Comparison of ENCODE assay signal across 1 cellular context in the genomic region with DNA sequence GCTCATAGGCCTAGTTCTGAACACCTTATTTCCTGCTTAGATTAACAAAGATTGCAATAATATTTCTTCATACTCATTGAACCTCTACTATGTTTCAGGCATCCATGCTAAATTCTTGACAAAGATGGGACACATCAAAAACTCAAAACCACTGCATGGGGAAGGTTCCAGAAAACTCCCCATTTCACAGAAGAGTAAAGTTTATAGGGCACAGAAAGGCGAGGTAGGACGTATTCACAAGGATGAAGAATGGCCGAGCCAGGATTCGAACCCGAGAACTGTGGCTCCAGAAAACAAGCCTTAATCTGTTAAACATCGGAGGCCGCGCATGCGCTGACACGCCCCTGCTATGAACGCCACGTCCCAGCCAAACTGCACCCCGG.
TF ChIP-seq lines count a peak whose summit lies in the region.

No MANE protein-coding gene starts in this region.

TF ChIP-seq in GM12878, 131 proteins besides CTCF, POLR2A, EP300 and RAD21 (continues in another document):
- TF ChIP-seq NRF1 (conservative IDR thresholded peaks at IDR 0.05; ENCODE audit: low read depth, low read length), result peak; percentile 47
- TF ChIP-seq SPI1 (IDR thresholded peaks at IDR 0.05; ENCODE audit: borderline replicate concordance, insufficient read depth, low read depth, low read length), result no peak
- TF ChIP-seq JUNB (IDR thresholded peaks at IDR 0.05), result no peak
- TF ChIP-seq, protein P1, sequence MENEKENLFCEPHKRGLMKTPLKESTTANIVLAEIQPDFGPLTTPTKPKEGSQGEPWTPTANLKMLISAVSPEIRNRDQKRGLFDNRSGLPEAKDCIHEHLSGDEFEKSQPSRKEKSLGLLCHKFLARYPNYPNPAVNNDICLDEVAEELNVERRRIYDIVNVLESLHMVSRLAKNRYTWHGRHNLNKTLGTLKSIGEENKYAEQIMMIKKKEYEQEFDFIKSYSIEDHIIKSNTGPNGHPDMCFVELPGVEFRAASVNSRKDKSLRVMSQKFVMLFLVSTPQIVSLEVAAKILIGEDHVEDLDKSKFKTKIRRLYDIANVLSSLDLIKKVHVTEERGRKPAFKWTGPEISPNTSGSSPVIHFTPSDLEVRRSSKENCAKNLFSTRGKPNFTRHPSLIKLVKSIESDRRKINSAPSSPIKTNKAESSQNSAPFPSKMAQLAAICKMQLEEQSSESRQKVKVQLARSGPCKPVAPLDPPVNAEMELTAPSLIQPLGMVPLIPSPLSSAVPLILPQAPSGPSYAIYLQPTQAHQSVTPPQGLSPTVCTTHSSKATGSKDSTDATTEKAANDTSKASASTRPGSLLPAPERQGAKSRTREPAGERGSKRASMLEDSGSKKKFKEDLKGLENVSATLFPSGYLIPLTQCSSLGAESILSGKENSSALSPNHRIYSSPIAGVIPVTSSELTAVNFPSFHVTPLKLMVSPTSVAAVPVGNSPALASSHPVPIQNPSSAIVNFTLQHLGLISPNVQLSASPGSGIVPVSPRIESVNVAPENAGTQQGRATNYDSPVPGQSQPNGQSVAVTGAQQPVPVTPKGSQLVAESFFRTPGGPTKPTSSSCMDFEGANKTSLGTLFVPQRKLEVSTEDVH (IDR thresholded peaks at IDR 0.05; ENCODE audit: low read depth, partially characterized antibody), result no peak
- no peak for TF ChIP-seq WRNIP1 (IDR thresholded peaks at IDR 0.05; ENCODE audit: borderline replicate concordance, low read depth, low read length)
- no peak for TF ChIP-seq RBBP5 (conservative IDR thresholded peaks at IDR 0.05)
- TF ChIP-seq HDGF (IDR thresholded peaks at IDR 0.05), result no peak
- TF ChIP-seq SUPT20H (IDR thresholded peaks at IDR 0.05; ENCODE audit: borderline replicate concordance, control insufficient read depth, low read depth, low read length), result no peak
- no peak for TF ChIP-seq PAX5 (IDR thresholded peaks at IDR 0.05; ENCODE audit: borderline replicate concordance, low read depth, low read length)
- TF ChIP-seq, protein P2, sequence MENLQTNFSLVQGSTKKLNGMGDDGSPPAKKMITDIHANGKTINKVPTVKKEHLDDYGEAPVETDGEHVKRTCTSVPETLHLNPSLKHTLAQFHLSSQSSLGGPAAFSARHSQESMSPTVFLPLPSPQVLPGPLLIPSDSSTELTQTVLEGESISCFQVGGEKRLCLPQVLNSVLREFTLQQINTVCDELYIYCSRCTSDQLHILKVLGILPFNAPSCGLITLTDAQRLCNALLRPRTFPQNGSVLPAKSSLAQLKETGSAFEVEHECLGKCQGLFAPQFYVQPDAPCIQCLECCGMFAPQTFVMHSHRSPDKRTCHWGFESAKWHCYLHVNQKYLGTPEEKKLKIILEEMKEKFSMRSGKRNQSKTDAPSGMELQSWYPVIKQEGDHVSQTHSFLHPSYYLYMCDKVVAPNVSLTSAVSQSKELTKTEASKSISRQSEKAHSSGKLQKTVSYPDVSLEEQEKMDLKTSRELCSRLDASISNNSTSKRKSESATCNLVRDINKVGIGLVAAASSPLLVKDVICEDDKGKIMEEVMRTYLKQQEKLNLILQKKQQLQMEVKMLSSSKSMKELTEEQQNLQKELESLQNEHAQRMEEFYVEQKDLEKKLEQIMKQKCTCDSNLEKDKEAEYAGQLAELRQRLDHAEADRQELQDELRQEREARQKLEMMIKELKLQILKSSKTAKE (IDR thresholded peaks at IDR 0.05; ENCODE audit: low read depth, poor library complexity, severe bottlenecking), result peak; percentile 10
- no peak for TF ChIP-seq SREBF2 (IDR thresholded peaks at IDR 0.05; ENCODE audit: low read length)
- TF ChIP-seq, protein P3, sequence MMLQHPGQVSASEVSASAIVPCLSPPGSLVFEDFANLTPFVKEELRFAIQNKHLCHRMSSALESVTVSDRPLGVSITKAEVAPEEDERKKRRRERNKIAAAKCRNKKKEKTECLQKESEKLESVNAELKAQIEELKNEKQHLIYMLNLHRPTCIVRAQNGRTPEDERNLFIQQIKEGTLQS (IDR thresholded peaks at IDR 0.05; ENCODE audit: borderline replicate concordance, extremely low read depth, low read depth, low read length), result no peak
- TF ChIP-seq KLF5 (IDR thresholded peaks at IDR 0.05; ENCODE audit: partially characterized antibody), result no peak
- no peak for TF ChIP-seq KDM1A (IDR thresholded peaks at IDR 0.05; ENCODE audit: borderline replicate concordance)
- 0 out of 2 replicates have a peak, but pooled peaks have one; percentile 35 for TF ChIP-seq ZNF217 (IDR thresholded peaks at IDR 0.05)
- TF ChIP-seq MYB (IDR thresholded peaks at IDR 0.05; ENCODE audit: borderline replicate concordance, low read depth, low read length), result no peak
- no peak for TF ChIP-seq CHD4 (IDR thresholded peaks at IDR 0.05)
- TF ChIP-seq, protein P4, sequence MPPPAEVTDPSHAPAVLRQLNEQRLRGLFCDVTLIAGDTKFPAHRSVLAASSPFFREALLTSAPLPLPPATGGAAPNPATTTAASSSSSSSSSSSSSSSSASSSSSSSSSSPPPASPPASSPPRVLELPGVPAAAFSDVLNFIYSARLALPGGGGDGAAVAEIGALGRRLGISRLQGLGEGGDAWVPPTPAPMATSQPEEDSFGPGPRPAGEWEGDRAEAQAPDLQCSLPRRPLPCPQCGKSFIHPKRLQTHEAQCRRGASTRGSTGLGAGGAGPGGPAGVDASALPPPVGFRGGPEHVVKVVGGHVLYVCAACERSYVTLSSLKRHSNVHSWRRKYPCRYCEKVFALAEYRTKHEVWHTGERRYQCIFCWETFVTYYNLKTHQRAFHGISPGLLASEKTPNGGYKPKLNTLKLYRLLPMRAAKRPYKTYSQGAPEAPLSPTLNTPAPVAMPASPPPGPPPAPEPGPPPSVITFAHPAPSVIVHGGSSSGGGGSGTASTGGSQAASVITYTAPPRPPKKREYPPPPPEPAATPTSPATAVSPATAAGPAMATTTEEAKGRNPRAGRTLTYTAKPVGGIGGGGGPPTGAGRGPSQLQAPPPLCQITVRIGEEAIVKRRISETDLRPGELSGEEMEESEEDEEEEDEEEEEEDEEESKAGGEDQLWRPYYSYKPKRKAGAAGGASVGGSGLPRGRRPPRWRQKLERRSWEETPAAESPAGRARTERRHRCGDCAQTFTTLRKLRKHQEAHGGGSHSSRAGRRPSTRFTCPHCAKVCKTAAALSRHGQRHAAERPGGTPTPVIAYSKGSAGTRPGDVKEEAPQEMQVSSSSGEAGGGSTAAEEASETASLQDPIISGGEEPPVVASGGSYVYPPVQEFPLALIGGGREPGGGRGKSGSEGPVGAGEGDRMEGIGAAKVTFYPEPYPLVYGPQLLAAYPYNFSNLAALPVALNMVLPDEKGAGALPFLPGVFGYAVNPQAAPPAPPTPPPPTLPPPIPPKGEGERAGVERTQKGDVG (CRISPR knock-in tag; IDR thresholded peaks at IDR 0.05), result no peak
- TF ChIP-seq ZNF24 (IDR thresholded peaks at IDR 0.05), result no peak
- TF ChIP-seq CHD1 (IDR thresholded peaks at IDR 0.05; ENCODE audit: low read depth, low read length), result no peak
- TF ChIP-seq, protein P5, sequence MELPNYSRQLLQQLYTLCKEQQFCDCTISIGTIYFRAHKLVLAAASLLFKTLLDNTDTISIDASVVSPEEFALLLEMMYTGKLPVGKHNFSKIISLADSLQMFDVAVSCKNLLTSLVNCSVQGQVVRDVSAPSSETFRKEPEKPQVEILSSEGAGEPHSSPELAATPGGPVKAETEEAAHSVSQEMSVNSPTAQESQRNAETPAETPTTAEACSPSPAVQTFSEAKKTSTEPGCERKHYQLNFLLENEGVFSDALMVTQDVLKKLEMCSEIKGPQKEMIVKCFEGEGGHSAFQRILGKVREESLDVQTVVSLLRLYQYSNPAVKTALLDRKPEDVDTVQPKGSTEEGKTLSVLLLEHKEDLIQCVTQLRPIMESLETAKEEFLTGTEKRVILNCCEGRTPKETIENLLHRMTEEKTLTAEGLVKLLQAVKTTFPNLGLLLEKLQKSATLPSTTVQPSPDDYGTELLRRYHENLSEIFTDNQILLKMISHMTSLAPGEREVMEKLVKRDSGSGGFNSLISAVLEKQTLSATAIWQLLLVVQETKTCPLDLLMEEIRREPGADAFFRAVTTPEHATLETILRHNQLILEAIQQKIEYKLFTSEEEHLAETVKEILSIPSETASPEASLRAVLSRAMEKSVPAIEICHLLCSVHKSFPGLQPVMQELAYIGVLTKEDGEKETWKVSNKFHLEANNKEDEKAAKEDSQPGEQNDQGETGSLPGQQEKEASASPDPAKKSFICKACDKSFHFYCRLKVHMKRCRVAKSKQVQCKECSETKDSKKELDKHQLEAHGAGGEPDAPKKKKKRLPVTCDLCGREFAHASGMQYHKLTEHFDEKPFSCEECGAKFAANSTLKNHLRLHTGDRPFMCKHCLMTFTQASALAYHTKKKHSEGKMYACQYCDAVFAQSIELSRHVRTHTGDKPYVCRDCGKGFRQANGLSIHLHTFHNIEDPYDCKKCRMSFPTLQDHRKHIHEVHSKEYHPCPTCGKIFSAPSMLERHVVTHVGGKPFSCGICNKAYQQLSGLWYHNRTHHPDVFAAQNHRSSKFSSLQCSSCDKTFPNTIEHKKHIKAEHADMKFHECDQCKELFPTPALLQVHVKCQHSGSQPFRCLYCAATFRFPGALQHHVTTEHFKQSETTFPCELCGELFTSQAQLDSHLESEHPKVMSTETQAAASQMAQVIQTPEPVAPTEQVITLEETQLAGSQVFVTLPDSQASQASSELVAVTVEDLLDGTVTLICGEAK (IDR thresholded peaks at IDR 0.05; ENCODE audit: borderline replicate concordance), result 0 out of 2 replicates have a peak, but pooled peaks have one; percentile 24
- TF ChIP-seq CREM (IDR thresholded peaks at IDR 0.05; ENCODE audit: low read depth), result no peak
- no peak for TF ChIP-seq RFX5 (IDR thresholded peaks at IDR 0.05; ENCODE audit: low read depth, low read length)
- TF ChIP-seq, protein P6, sequence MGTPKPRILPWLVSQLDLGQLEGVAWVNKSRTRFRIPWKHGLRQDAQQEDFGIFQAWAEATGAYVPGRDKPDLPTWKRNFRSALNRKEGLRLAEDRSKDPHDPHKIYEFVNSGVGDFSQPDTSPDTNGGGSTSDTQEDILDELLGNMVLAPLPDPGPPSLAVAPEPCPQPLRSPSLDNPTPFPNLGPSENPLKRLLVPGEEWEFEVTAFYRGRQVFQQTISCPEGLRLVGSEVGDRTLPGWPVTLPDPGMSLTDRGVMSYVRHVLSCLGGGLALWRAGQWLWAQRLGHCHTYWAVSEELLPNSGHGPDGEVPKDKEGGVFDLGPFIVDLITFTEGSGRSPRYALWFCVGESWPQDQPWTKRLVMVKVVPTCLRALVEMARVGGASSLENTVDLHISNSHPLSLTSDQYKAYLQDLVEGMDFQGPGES (IDR thresholded peaks at IDR 0.05), result no peak
- TF ChIP-seq, protein P7, sequence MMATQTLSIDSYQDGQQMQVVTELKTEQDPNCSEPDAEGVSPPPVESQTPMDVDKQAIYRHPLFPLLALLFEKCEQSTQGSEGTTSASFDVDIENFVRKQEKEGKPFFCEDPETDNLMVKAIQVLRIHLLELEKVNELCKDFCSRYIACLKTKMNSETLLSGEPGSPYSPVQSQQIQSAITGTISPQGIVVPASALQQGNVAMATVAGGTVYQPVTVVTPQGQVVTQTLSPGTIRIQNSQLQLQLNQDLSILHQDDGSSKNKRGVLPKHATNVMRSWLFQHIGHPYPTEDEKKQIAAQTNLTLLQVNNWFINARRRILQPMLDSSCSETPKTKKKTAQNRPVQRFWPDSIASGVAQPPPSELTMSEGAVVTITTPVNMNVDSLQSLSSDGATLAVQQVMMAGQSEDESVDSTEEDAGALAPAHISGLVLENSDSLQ (IDR thresholded peaks at IDR 0.05), result no peak
- no peak for TF ChIP-seq TCF7 (IDR thresholded peaks at IDR 0.05; ENCODE audit: borderline replicate concordance)
- no peak for TF ChIP-seq IKZF1 (conservative IDR thresholded peaks at IDR 0.05)
- TF ChIP-seq LARP7 (IDR thresholded peaks at IDR 0.05), result 0 out of 2 replicates have a peak, but pooled peaks have one; percentile 0
- TF ChIP-seq, protein P8, sequence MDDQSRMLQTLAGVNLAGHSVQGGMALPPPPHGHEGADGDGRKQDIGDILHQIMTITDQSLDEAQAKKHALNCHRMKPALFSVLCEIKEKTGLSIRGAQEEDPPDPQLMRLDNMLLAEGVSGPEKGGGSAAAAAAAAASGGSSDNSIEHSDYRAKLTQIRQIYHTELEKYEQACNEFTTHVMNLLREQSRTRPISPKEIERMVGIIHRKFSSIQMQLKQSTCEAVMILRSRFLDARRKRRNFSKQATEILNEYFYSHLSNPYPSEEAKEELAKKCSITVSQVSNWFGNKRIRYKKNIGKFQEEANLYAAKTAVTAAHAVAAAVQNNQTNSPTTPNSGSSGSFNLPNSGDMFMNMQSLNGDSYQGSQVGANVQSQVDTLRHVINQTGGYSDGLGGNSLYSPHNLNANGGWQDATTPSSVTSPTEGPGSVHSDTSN (IDR thresholded peaks at IDR 0.05; ENCODE audit: insufficient replicate concordance, low read depth, low read length), result no peak
- TF ChIP-seq DPF2 (IDR thresholded peaks at IDR 0.05), result no peak
- TF ChIP-seq BMI1 (IDR thresholded peaks at IDR 0.05; ENCODE audit: borderline replicate concordance), result no peak
- TF ChIP-seq PAX8 (IDR thresholded peaks at IDR 0.05), result 0 out of 2 replicates have a peak, but pooled peaks have one; percentile 43
- TF ChIP-seq, protein P9, sequence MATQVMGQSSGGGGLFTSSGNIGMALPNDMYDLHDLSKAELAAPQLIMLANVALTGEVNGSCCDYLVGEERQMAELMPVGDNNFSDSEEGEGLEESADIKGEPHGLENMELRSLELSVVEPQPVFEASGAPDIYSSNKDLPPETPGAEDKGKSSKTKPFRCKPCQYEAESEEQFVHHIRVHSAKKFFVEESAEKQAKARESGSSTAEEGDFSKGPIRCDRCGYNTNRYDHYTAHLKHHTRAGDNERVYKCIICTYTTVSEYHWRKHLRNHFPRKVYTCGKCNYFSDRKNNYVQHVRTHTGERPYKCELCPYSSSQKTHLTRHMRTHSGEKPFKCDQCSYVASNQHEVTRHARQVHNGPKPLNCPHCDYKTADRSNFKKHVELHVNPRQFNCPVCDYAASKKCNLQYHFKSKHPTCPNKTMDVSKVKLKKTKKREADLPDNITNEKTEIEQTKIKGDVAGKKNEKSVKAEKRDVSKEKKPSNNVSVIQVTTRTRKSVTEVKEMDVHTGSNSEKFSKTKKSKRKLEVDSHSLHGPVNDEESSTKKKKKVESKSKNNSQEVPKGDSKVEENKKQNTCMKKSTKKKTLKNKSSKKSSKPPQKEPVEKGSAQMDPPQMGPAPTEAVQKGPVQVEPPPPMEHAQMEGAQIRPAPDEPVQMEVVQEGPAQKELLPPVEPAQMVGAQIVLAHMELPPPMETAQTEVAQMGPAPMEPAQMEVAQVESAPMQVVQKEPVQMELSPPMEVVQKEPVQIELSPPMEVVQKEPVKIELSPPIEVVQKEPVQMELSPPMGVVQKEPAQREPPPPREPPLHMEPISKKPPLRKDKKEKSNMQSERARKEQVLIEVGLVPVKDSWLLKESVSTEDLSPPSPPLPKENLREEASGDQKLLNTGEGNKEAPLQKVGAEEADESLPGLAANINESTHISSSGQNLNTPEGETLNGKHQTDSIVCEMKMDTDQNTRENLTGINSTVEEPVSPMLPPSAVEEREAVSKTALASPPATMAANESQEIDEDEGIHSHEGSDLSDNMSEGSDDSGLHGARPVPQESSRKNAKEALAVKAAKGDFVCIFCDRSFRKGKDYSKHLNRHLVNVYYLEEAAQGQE (IDR thresholded peaks at IDR 0.05; ENCODE audit: low read depth, low read length), result no peak
- TF ChIP-seq SREBF1 (IDR thresholded peaks at IDR 0.05; ENCODE audit: low read length), result no peak
- TF ChIP-seq HCFC1 (IDR thresholded peaks at IDR 0.05; ENCODE audit: low read length), result no peak
- no peak for TF ChIP-seq GABPA (IDR thresholded peaks at IDR 0.05; ENCODE audit: low read depth)
- no peak for TF ChIP-seq ZNF274 (IDR thresholded peaks at IDR 0.05; ENCODE audit: insufficient read depth, insufficient read length)
- no peak for TF ChIP-seq EED (IDR thresholded peaks at IDR 0.05; ENCODE audit: low read depth)
